Comparison of ENCODE assay signal across 9 cellular contexts in the genomic region with DNA sequence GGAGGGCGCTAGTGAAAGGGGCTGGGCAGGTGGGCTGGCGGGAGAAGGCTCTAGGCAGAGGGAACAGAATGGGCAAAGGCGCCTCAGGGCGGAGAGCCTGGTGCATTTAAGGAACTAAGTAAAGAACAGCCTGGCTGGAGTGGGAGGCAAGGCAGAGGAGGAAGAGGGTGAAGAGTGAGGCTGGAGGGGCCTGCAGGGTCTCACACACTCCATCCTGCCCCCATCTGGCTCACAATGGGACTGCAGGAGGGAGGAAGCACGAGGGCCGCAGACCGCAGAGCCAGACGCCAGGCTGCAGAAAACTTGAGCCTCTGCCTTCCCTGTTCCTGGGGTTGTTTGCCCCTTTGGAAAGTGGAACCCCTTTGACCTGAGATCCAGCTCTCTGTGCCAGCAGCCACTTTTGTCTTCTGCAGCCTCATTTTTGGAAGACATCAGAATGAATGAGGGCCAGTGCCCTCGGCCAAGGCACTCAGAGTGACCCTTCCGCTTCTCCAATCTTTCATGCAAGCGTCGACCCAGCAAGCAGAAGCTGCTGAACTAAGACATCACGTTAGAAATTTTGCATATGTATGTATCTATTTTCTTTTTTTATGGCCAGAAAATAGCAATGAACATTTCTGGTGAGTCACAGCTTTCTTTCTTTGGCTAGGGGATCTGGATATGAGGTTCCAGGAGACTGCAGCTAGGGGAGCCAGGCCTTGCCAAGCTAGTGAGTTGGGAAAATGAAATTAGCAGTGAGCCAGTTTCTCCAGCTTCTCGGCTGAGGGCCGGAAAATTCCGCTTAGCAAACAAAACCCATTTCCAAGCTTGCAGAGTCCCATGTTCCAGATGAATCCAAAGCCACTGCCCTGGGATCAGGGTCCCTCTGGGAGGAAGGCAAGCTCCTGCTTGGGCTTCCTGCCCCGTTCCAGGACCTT.
DNase-seq lines count a peak whose midpoint lies in the region; ATAC-seq, FAIRE-seq and TF ChIP-seq lines count a peak whose summit lies in the region.
"Had no signal": no experiment of that assay in that cellular context is flagged by ENCODE, and none has a peak within 500 bp of the region (broad histone marks: within the 10 kb centered on the region; RNA-seq: fewer than 3 reads in every experiment).

No MANE protein-coding gene starts in this region.

- no peaks in the 10 kb centered on the region for H3K9me3 Mint-ChIP-seq in activated CD4-positive, alpha-beta T cell treated with anti-CD3 and anti-CD28 coated beads for 36 hours (ENCODE audit: low read depth)
- peaks cover 11% of the 10 kb centered on the region for H3K9me3 Mint-ChIP-seq in astrocyte (ENCODE audit: unreplicated experiment)

- no peak for FAIRE-seq in astrocyte (lab: Jason Lieb, UNC)
- FAIRE-seq: A549 had no signal

- DNase-seq in activated CD4-positive, alpha-beta T cell treated with anti-CD3 and anti-CD28 coated beads for 36 hours, result peak; percentile 22
- DNase-seq in activated CD4-positive, alpha-beta T cell treated with anti-CD3 and anti-CD28 coated beads, Interleukin-2, amount 50 U/mL, for 4 hours, result no peak
- DNase-seq in astrocyte (ENCODE audit: low read depth) (peak; percentile 24), inferior parietal cortex (ENCODE audit: extremely low spot score) (peak; percentile 70), testis (peak; percentile 62), NOMO-1 treated with DMSO at 0.1 percent for 48 hours (lab: John Stamatoyannopoulos, UW; ENCODE audit: unreplicated experiment) (no peak)
- DNase-seq in stimulated activated naive CD4-positive, alpha-beta T cell (lab: John Stamatoyannopoulos, UW), result no peak

- CTCF ChIA-PET in activated CD4-positive, alpha-beta T cell treated with anti-CD3 and anti-CD28 coated beads for 36 hours (lab: Charles Lee), result interaction anchor here (1.1 to 1.5 kb wide), 2 partner anchors 14 to 124 kb away, joined by 3 read pairs; no protein-coding TSS in a partner anchor

- no peak overlapping the region for H3K9ac ChIP-seq in astrocyte (ENCODE audit: low read length)

- no peaks in the 10 kb centered on the region for H3K27me3 Mint-ChIP-seq in activated CD4-positive, alpha-beta T cell treated with anti-CD3 and anti-CD28 coated beads for 36 hours
- peaks cover 19% of the 10 kb centered on the region for H3K27me3 Mint-ChIP-seq in astrocyte (ENCODE audit: low read depth, unreplicated experiment)

- no peak for TF ChIP-seq CTCF in astrocyte (IDR thresholded peaks at IDR 0.05; ENCODE audit: insufficient read depth, low read depth, low read length)
- peak in 1 of 3 experiments; percentile 25 for TF ChIP-seq CTCF in testis (IDR thresholded peaks at IDR 0.05)

- no peak overlapping the region for H3K27ac Mint-ChIP-seq in activated CD4-positive, alpha-beta T cell treated with anti-CD3 and anti-CD28 coated beads for 36 hours
- H3K27ac Mint-ChIP-seq in astrocyte (ENCODE audit: unreplicated experiment), result peak overlapping the region; percentile 62

- POLR2A ChIA-PET in activated CD4-positive, alpha-beta T cell treated with anti-CD3 and anti-CD28 coated beads for 36 hours (lab: Charles Lee), result interaction anchor here (0.6 kb wide), 1 partner anchor 20 kb away, joined by 3 read pairs; no protein-coding TSS in a partner anchor

- WGBS in testis, 2 donors, result 77 to 81% methylated on average over 15 to 17 of the region's 17 CpGs

- peaks cover 4% of the 10 kb centered on the region for H3K27me3 ChIP-seq in astrocyte (ENCODE audit: insufficient read depth, low read length)
- no peaks in the 10 kb centered on the region for H3K27me3 ChIP-seq in testis

- intact Hi-C loops in activated CD4-positive, alpha-beta T cell treated with anti-CD3 and anti-CD28 coated beads for 36 hours (cut with DNase I, micrococcal nuclease), result no loop called here
- intact Hi-C loops in testis (cut with DNase I; ENCODE audit: low total_unique reads), result no loop called here

- no peak for ATAC-seq in activated CD4-positive, alpha-beta T cell treated with anti-CD3 and anti-CD28 coated beads for 36 hours
- no peak for ATAC-seq in GM18511 (IDR thresholded peaks at IDR 0.05; ENCODE audit: unreplicated experiment)

- no peak for TF ChIP-seq POLR2A in testis (IDR thresholded peaks at IDR 0.05)

- H3K27ac ChIP-seq in astrocyte (ENCODE audit: low read depth, low read length) (no peak overlapping the region), testis (no peak overlapping the region)
- H3K27ac ChIP-seq: A549 had no signal

- no peaks in the 10 kb centered on the region for H3K79me2 ChIP-seq in astrocyte (ENCODE audit: insufficient read depth, low read length)

- H3K4me1 Mint-ChIP-seq in activated CD4-positive, alpha-beta T cell treated with anti-CD3 and anti-CD28 coated beads for 36 hours, result no peaks in the 10 kb centered on the region
- no peaks in the 10 kb centered on the region for H3K4me1 Mint-ChIP-seq in astrocyte (ENCODE audit: low read depth, unreplicated experiment)

- no peak overlapping the region for H3K4me3 Mint-ChIP-seq in activated CD4-positive, alpha-beta T cell treated with anti-CD3 and anti-CD28 coated beads for 36 hours
- no peak overlapping the region for H3K4me3 Mint-ChIP-seq in astrocyte (ENCODE audit: unreplicated experiment)

- no peaks in the 10 kb centered on the region for H3K4me1 ChIP-seq in astrocyte (ENCODE audit: insufficient read depth, low read length)
- H3K4me1 ChIP-seq in testis, result no peaks in the 10 kb centered on the region
- H3K4me1 ChIP-seq: A549 had no signal

- no peak overlapping the region for H2AFZ ChIP-seq in astrocyte (ENCODE audit: low read depth, low read length)

- H3K4me3 ChIP-seq in astrocyte (ENCODE audit: insufficient read depth, low read depth, low read length) (no peak overlapping the region), testis (no peak overlapping the region)
- H3K4me3 ChIP-seq: A549 had no signal

- no peak overlapping the region for H3K4me2 ChIP-seq in astrocyte (ENCODE audit: low read length)
- H3K4me2 ChIP-seq: A549 had no signal

- H3K9me3 ChIP-seq in astrocyte (ENCODE audit: insufficient read depth, low read depth, low read length) (no peaks in the 10 kb centered on the region), testis (no peaks in the 10 kb centered on the region)
- H3K9me3 ChIP-seq: A549 had no signal

- H3K36me3 ChIP-seq in astrocyte (ENCODE audit: insufficient read depth, low read length) (no peaks in the 10 kb centered on the region), testis (ENCODE audit: low read depth, missing control alignments) (no peaks in the 10 kb centered on the region)

- no peaks in the 10 kb centered on the region for H4K20me1 ChIP-seq in astrocyte (ENCODE audit: insufficient read depth, low read length)

- no peaks in the 10 kb centered on the region for H3K36me3 Mint-ChIP-seq in activated CD4-positive, alpha-beta T cell treated with anti-CD3 and anti-CD28 coated beads for 36 hours (ENCODE audit: low read depth)
- peaks cover 4% of the 10 kb centered on the region for H3K36me3 Mint-ChIP-seq in astrocyte (ENCODE audit: low read depth, unreplicated experiment)

Comparison
In these comparisons a context has a peak if more than half of its experiments do, and no peak if none do; other contexts are left out.
1. DNase-seq: peak in activated CD4-positive, alpha-beta T cell treated with anti-CD3 and anti-CD28 coated beads for 36 hours (single experiment), astrocyte (single experiment), inferior parietal cortex (single experiment) and testis (single experiment); none in activated CD4-positive, alpha-beta T cell treated with anti-CD3 and anti-CD28 coated beads, Interleukin-2, amount 50 U/mL, for 4 hours (0 of 2), stimulated activated naive CD4-positive, alpha-beta T cell (0 of 6) and NOMO-1 treated with DMSO at 0.1 percent for 48 hours (single experiment).